Comparison of ENCODE assay signal across 8 cellular contexts in the genomic region with DNA sequence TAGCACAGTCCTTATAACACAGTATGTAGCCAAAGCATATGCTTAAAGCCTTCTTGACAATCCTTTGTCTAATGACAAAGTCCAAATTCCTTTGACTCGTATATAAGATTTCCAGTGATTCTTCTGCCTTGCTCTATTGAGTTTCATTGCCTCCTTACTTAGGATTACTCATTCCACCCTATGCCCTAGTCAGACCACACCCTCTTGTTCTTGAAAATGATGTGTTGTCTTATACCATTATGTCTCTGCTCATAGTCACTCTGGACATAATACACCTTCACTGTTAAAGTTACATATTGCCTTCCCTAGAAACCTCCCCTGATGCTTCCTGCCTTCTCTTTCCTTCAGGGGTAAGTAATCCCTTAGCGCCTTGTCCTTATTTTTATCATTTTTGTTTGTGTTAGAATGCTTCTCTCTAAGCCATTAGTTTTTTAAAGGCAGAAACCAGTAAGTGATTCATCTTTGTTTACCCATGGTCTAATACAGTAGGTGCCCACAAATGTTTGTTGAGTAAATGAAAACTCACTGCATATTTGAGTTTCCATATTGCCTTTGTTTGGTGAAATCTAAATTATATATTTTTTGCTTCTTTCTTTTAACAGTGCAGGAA. TPM values are rescaled to one million over a fixed set of nuclear protein-coding genes. Genes with fewer than 3 reads are reported as not detected.
DNase-seq lines count a peak whose midpoint lies in the region; ATAC-seq and TF ChIP-seq lines count a peak whose summit lies in the region.
"Had no signal": no experiment of that assay in that cellular context is flagged by ENCODE, and none has a peak within 500 bp of the region (broad histone marks: within the 10 kb centered on the region; RNA-seq: fewer than 3 reads in every experiment).

No MANE protein-coding gene starts in this region.

- H3K4me1 ChIP-seq in mesendoderm (ENCODE audit: control insufficient read depth, low read depth, low read length), result no peaks in the 10 kb centered on the region

- no peak overlapping the region for H3K56ac ChIP-seq in mesendoderm (ENCODE audit: low read length)

- no peak overlapping the region for H4K5ac ChIP-seq in mesendoderm (ENCODE audit: low read length)

- peaks cover 22% of the 10 kb centered on the region for H3K9me3 Mint-ChIP-seq in WTC11

- TF ChIP-seq CTCF in astrocyte of the spinal cord (IDR thresholded peaks at IDR 0.05; ENCODE audit: low read depth, low read length), result no peak
- TF ChIP-seq CTCF in WTC11 (IDR thresholded peaks at IDR 0.05), result no peak
- TF ChIP-seq CTCF in GM20000 (IDR thresholded peaks at IDR 0.05; ENCODE audit: extremely low read depth, missing control alignments), result no peak

- no peak overlapping the region for H2AK5ac ChIP-seq in mesendoderm (ENCODE audit: low read length)

- H3K79me1 ChIP-seq in mesendoderm (ENCODE audit: low read length), result peaks cover 7% of the 10 kb centered on the region

- no peak overlapping the region for H3K18ac ChIP-seq in mesendoderm (ENCODE audit: low read length)

- no peaks in the 10 kb centered on the region for H3K36me3 ChIP-seq in mesendoderm (ENCODE audit: control insufficient read depth, insufficient read depth, low read length)

- H2BK120ac ChIP-seq in mesendoderm (ENCODE audit: low read depth, low read length), result no peak overlapping the region

- no peak overlapping the region for H2BK15ac ChIP-seq in mesendoderm (replicated peaks; ENCODE audit: low read depth)

- no peak overlapping the region for H3K27ac ChIP-seq in mesendoderm (ENCODE audit: low read depth, low read length)

- H3K4me2 ChIP-seq in mesendoderm (ENCODE audit: low read length), result no peak overlapping the region

- ATAC-seq in GM18870 (IDR thresholded peaks at IDR 0.05; ENCODE audit: unreplicated experiment) (peak; percentile 66), HG02938 (IDR thresholded peaks at IDR 0.05; ENCODE audit: unreplicated experiment) (peak; percentile 51), WTC11 (no peak)

- H3K9ac ChIP-seq in mesendoderm (ENCODE audit: low read length), result no peak overlapping the region

- in situ Hi-C loops in astrocyte of the spinal cord (cut with HindIII; ENCODE audit: low sequenced_read_pairs), result no loop called here

- no peaks in the 10 kb centered on the region for H3K27me3 Mint-ChIP-seq in WTC11 (ENCODE audit: low read depth)

- H4K8ac ChIP-seq in mesendoderm (ENCODE audit: low read depth, low read length), result no peak overlapping the region

- no peak overlapping the region for H3K4ac ChIP-seq in mesendoderm (ENCODE audit: low read depth, low read length)

- peaks cover 7% of the 10 kb centered on the region for H3K79me2 ChIP-seq in mesendoderm (ENCODE audit: control insufficient read depth, insufficient read depth, low read length)

- no peak overlapping the region for H3K27ac Mint-ChIP-seq in WTC11
- H3K27ac Mint-ChIP-seq: immature natural killer cell had no signal

- H3K4me3 Mint-ChIP-seq in WTC11, result no peak overlapping the region
- H3K4me3 Mint-ChIP-seq: immature natural killer cell had no signal

- CTCF ChIA-PET in WTC11 (lab: Charles Lee), result no interaction called here

- no peak overlapping the region for H2BK5ac ChIP-seq in mesendoderm (ENCODE audit: low read length)

- no CpG with 5 or more reads among the region's 2 CpGs for WGBS in mesendoderm (ENCODE audit: extremely low coverage, insufficient coverage, low lambda C conversion rate)

- H3K4me3 ChIP-seq in astrocyte of the spinal cord (ENCODE audit: low read depth, low read length), result no peak overlapping the region
- H3K4me3 ChIP-seq in skeletal muscle cell (ENCODE audit: low read depth, low read length), result no peak overlapping the region
- H3K4me3 ChIP-seq in mesendoderm (ENCODE audit: low read length), result no peak overlapping the region

- H3K27me3 ChIP-seq in mesendoderm (ENCODE audit: insufficient read depth, low read length, poor library complexity), result no peaks in the 10 kb centered on the region

- H3K23ac ChIP-seq in mesendoderm (ENCODE audit: low read length), result no peak overlapping the region

- H3K36me3 Mint-ChIP-seq in WTC11, result peaks cover 15% of the 10 kb centered on the region

- DNase-seq in astrocyte of the spinal cord (ENCODE audit: low read depth, low spot score) (peak; percentile 49), skeletal muscle cell (ENCODE audit: low read depth) (peak; percentile 43), mesendoderm (no peak), WTC11 (ENCODE audit: low spot score) (no peak), GM20000 (ENCODE audit: low spot score) (no peak)
- DNase-seq: immature natural killer cell had no signal

- POLR2A ChIA-PET in WTC11 (lab: Charles Lee), result no interaction called here

- H3K4me1 Mint-ChIP-seq in WTC11, result peaks cover 12% of the 10 kb centered on the region

TF ChIP-seq in WTC11, 78 proteins besides CTCF, POLR2A, EP300 and RAD21 (continues in another document):
- TF ChIP-seq SMAD3 (CRISPR knock-in tag; IDR thresholded peaks at IDR 0.05; ENCODE audit: borderline replicate concordance), result no peak
- TF ChIP-seq E2F4 (CRISPR knock-in tag; IDR thresholded peaks at IDR 0.05; ENCODE audit: borderline replicate concordance, low read depth), result no peak
- no peak for TF ChIP-seq ZNF512 (CRISPR knock-in tag; IDR thresholded peaks at IDR 0.05; ENCODE audit: borderline replicate concordance)
- TF ChIP-seq, protein P1, sequence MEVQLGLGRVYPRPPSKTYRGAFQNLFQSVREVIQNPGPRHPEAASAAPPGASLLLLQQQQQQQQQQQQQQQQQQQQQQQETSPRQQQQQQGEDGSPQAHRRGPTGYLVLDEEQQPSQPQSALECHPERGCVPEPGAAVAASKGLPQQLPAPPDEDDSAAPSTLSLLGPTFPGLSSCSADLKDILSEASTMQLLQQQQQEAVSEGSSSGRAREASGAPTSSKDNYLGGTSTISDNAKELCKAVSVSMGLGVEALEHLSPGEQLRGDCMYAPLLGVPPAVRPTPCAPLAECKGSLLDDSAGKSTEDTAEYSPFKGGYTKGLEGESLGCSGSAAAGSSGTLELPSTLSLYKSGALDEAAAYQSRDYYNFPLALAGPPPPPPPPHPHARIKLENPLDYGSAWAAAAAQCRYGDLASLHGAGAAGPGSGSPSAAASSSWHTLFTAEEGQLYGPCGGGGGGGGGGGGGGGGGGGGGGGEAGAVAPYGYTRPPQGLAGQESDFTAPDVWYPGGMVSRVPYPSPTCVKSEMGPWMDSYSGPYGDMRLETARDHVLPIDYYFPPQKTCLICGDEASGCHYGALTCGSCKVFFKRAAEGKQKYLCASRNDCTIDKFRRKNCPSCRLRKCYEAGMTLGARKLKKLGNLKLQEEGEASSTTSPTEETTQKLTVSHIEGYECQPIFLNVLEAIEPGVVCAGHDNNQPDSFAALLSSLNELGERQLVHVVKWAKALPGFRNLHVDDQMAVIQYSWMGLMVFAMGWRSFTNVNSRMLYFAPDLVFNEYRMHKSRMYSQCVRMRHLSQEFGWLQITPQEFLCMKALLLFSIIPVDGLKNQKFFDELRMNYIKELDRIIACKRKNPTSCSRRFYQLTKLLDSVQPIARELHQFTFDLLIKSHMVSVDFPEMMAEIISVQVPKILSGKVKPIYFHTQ (CRISPR knock-in tag; IDR thresholded peaks at IDR 0.05), result no peak
- no peak for TF ChIP-seq TCF7 (CRISPR knock-in tag; IDR thresholded peaks at IDR 0.05; ENCODE audit: low read depth)
- no peak for TF ChIP-seq MXD4 (CRISPR knock-in tag; IDR thresholded peaks at IDR 0.05; ENCODE audit: borderline replicate concordance)
- no peak for TF ChIP-seq ESRRA (CRISPR knock-in tag; IDR thresholded peaks at IDR 0.05; ENCODE audit: borderline replicate concordance)
- TF ChIP-seq ZNF317 (CRISPR knock-in tag; IDR thresholded peaks at IDR 0.05; ENCODE audit: borderline replicate concordance, low read depth), result no peak

RNA-seq across cellular contexts. Expression of gene GPD2, which starts 19.3 kb away (rescaled TPM):
- 42.8 TPM for polyA plus RNA-seq in mesendoderm (2013, experiment 1 of 2)
- polyA plus RNA-seq in mesendoderm (2013, experiment 2 of 2), result 40.8 TPM
- total RNA-seq in WTC11 (2021), result 29.7 to 32.5 TPM (median 32.2 TPM) in 3 replicates

Comparison
In these comparisons a context has a peak if more than half of its experiments do, and no peak if none do; other contexts are left out.
1. DNase-seq: peak in astrocyte of the spinal cord (single experiment) and skeletal muscle cell (single experiment); none in mesendoderm (single experiment), WTC11 (single experiment) and GM20000 (single experiment).